In genomic region chr18:51123936-51124486, GRCh38 we compare ENCODE assay signal across 30 cellular contexts.
"Had no signal": no experiment of that assay in that cellular context is flagged by ENCODE, and none has a peak within 500 bp of the region (broad histone marks: within the 10 kb centered on the region; RNA-seq: fewer than 3 reads in every experiment).

No MANE protein-coding gene starts in this region.

- DNase-seq: hippocampal formation; kidney; left colon; left lung; lower lobe of right lung; mammary epithelial cell; mesenchymal stem cell; naive B cell; natural killer cell; nephron progenitor cell; pancreas; posterior cingulate gyrus; retina; stimulated activated CD4-positive, alpha-beta T cell treated with anti-CD3 and anti-CD28 coated beads, Interleukin-1b, Interleukin-23, amount 100 ng/mL, for 48 hours; stimulated activated CD4-positive, alpha-beta T cell treated with anti-CD3 and anti-CD28 coated beads, Interleukin-2, amount 100 ng/mL, for 48 hours; stimulated activated CD4-positive, alpha-beta T cell treated with anti-CD3 and anti-CD28 coated beads, Interleukin-4, amount 100 ng/mL, for 4 hours; stimulated activated CD8-positive, alpha-beta memory T cell treated with anti-CD3 and anti-CD28 coated beads, Interleukin-4, amount 100 ng/mL, for 48 hours; stimulated activated naive B cell treated with anti-CD40 and anti-IgM and Interleukin-4, amounts not matched to agents 10 μg/mL and 1 μg/mL and 100 μg/mL, for 72 hours; stimulated activated naive CD8-positive, alpha-beta T cell treated with anti-CD3 and anti-CD28 coated beads, Interleukin-15, Interleukin-2, amounts not matched to agents 100 U/mL and 50 U/mL, for 24 hours; stomach; testis; thyroid gland; transverse colon; upper lobe of left lung had no signal

- H3K4me2 ChIP-seq: neural progenitor cell, smooth muscle cell had no signal

- FAIRE-seq: kidney, pancreas had no signal

- H3K4me1 Mint-ChIP-seq: mesothelial cell of epicardium; naive B cell; nephron progenitor cell; stimulated activated naive B cell treated with anti-CD40 and anti-IgM and Interleukin-4, amounts not matched to agents 10 μg/mL and 1 μg/mL and 100 μg/mL, for 72 hours had no signal

- H3K4me1 ChIP-seq: left lung, lower lobe of right lung, neural progenitor cell, pancreas, prostate gland, right lobe of liver, stomach, testis, thyroid gland, transverse colon, upper lobe of left lung, vagina had no signal

- H3K27me3 ChIP-seq: left lung, neural progenitor cell, pancreas, right lobe of liver, stomach, testis, thyroid gland, transverse colon, upper lobe of left lung, vagina had no signal

- H3K36me3 ChIP-seq: left lung, lower lobe of right lung, neural progenitor cell, pancreas, prostate gland, right lobe of liver, stomach, thyroid gland, transverse colon, upper lobe of left lung, vagina had no signal

- H3K27ac ChIP-seq: left lung, lower lobe of right lung, neural progenitor cell, pancreas, prostate gland, right lobe of liver, stomach, testis, thyroid gland, transverse colon, upper lobe of left lung, vagina had no signal

- H3K4me3 ChIP-seq: left lung, lower lobe of right lung, neural progenitor cell, pancreas, prostate gland, right lobe of liver, smooth muscle cell, stomach, testis, thyroid gland, transverse colon, upper lobe of left lung, vagina had no signal

- H3K27ac Mint-ChIP-seq: mesothelial cell of epicardium; nephron progenitor cell; neural progenitor cell; stimulated activated naive B cell treated with anti-CD40 and anti-IgM and Interleukin-4, amounts not matched to agents 10 μg/mL and 1 μg/mL and 100 μg/mL, for 72 hours had no signal

- H3K9ac ChIP-seq: neural progenitor cell had no signal

- H3K9me3 Mint-ChIP-seq: natural killer cell; stimulated activated naive B cell treated with anti-CD40 and anti-IgM and Interleukin-4, amounts not matched to agents 10 μg/mL and 1 μg/mL and 100 μg/mL, for 72 hours had no signal

- ATAC-seq: left colon; left lung; lower lobe of right lung; natural killer cell; pancreas; right lobe of liver; stimulated activated naive B cell treated with anti-CD40 and anti-IgM and Interleukin-4, amounts not matched to agents 10 μg/mL and 1 μg/mL and 100 μg/mL, for 72 hours; stimulated activated naive CD8-positive, alpha-beta T cell treated with anti-CD3 and anti-CD28 coated beads, Interleukin-15, Interleukin-2, amounts not matched to agents 100 U/mL and 50 U/mL, for 24 hours had no signal

- H3K4me3 Mint-ChIP-seq: mesothelial cell of epicardium; naive B cell; natural killer cell; nephron progenitor cell; neural progenitor cell; stimulated activated naive B cell treated with anti-CD40 and anti-IgM and Interleukin-4, amounts not matched to agents 10 μg/mL and 1 μg/mL and 100 μg/mL, for 72 hours had no signal

- H3K36me3 Mint-ChIP-seq: mesothelial cell of epicardium; naive B cell; natural killer cell; stimulated activated naive B cell treated with anti-CD40 and anti-IgM and Interleukin-4, amounts not matched to agents 10 μg/mL and 1 μg/mL and 100 μg/mL, for 72 hours had no signal

- H3K9me3 ChIP-seq: lower lobe of right lung, pancreas, prostate gland, right lobe of liver, stomach, testis, thyroid gland, transverse colon, upper lobe of left lung, vagina had no signal

- H2AFZ ChIP-seq: neural progenitor cell had no signal
